Comparison of ENCODE assay signal across 8 cellular contexts in the genomic region with DNA sequence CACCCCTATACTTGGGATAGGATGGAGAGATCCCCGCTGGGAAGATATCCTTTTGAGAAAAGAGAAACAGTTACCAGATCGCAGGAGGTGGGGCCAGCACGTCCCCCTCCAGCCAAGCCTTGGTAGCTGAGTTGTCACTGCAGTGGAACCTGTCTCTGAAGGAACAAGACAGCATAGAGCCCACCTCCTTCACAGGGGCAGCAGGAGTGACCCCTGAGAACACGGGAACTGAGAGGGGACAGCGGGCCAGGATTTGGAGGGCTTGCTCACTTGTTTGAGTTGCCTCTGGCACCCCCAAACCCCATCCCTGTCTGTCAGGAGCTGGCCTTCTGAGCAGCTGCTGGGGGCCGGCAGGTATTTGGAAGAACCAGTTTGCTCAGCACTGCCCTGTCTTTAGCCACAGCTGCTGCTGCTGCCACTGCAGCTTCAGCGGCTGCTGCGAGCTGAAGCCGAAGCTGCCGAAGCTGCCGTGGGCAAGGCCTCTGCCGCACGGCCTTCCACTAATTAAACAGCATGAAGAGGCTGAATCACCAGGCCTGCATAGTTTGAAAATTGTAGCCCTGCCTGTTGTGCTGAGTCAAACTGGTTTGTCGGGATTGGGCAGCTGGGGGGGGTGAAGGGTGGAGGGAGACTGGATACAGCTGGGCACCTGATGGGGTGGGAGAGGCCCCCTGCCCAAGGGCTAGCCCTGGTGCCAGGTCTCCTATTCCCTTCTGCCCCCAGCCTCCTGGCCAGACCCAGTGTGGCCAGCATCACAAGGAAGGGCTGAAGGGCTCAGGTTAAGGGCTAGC. TPM values are rescaled to one million over a fixed set of nuclear protein-coding genes. Genes with fewer than 3 reads are reported as not detected.
A peak's percentile ranks its signal among the peaks of the same experiment; 100 is the strongest.
DNase-seq lines count a peak whose midpoint lies in the region; ATAC-seq and TF ChIP-seq lines count a peak whose summit lies in the region.

No MANE protein-coding gene starts in this region.

- peak overlapping the region; percentile 63 for H3K9ac ChIP-seq in mucosa of stomach (ENCODE audit: low read length)

- peak overlapping the region; percentile 93 to 96 for H3K27ac ChIP-seq in breast epithelium

- TF ChIP-seq POLR2A in breast epithelium (IDR thresholded peaks at IDR 0.05), result no peak

- intact Hi-C loops in breast epithelium (cut with DNase I; ENCODE audit: low total_unique reads), result no loop called here

- DNase-seq in AG09309 (ENCODE audit: low read depth) (peak; percentile 67), LoVo (ENCODE audit: low spot score) (peak; percentile 71), breast epithelium (ENCODE audit: low spot score in 2 of 2) (peak; percentile 93), SKM-1 treated with dmso at 0.1 percent for 144 hours (lab: John Stamatoyannopoulos, UW; ENCODE audit: unreplicated experiment) (no peak)
- no peak for DNase-seq in activated naive CD4-positive, alpha-beta T cell treated with anti-CD3 and anti-CD28 coated beads, Interleukin-2, amount 50 U/mL, for 72 hours (ENCODE audit: low spot score in 2 of 2)

- peaks cover 17 to 48% of the 10 kb centered on the region in 2 donors for H3K4me1 ChIP-seq in breast epithelium
- peaks cover 74% of the 10 kb centered on the region for H3K4me1 ChIP-seq in mucosa of stomach (ENCODE audit: control insufficient read depth, insufficient read depth, low read length)

- no peaks in the 10 kb centered on the region for H3K36me3 Mint-ChIP-seq in activated naive CD4-positive, alpha-beta T cell treated with anti-CD3 and anti-CD28 coated beads, Interleukin-2, amount 50 U/mL, for 72 hours

- H3K27ac Mint-ChIP-seq in activated naive CD4-positive, alpha-beta T cell treated with anti-CD3 and anti-CD28 coated beads, Interleukin-2, amount 50 U/mL, for 72 hours, result no peak overlapping the region

- H3K36me3 ChIP-seq in breast epithelium, result no peaks in the 10 kb centered on the region
- H3K36me3 ChIP-seq in mucosa of stomach (ENCODE audit: control insufficient read depth, insufficient read depth, low read length), result no peaks in the 10 kb centered on the region

- H3K9me3 Mint-ChIP-seq in activated naive CD4-positive, alpha-beta T cell treated with anti-CD3 and anti-CD28 coated beads, Interleukin-2, amount 50 U/mL, for 72 hours, result no peaks in the 10 kb centered on the region

- TF ChIP-seq CTCF in AG09309 (IDR thresholded peaks at IDR 0.05; ENCODE audit: control insufficient read depth, insufficient read depth, low read depth, low read length, missing control alignments), result no peak
- no peak for TF ChIP-seq CTCF in breast epithelium (IDR thresholded peaks at IDR 0.05)

- ATAC-seq in HG03571 (IDR thresholded peaks at IDR 0.05; ENCODE audit: unreplicated experiment) (no peak), GM19467 (IDR thresholded peaks at IDR 0.05; ENCODE audit: unreplicated experiment) (no peak)
- no peak for ATAC-seq in activated naive CD4-positive, alpha-beta T cell treated with anti-CD3 and anti-CD28 coated beads, Interleukin-2, amount 50 U/mL, for 72 hours

- H3K9me3 ChIP-seq in breast epithelium (no peaks in the 10 kb centered on the region), mucosa of stomach (ENCODE audit: control insufficient read depth, low read length) (no peaks in the 10 kb centered on the region)

- H3K4me3 ChIP-seq in AG09309 (ENCODE audit: control insufficient read depth, low read depth, low read length), result no peak overlapping the region; the same call in 1 of the 2 replicates
- peak overlapping the region in 2 of 3 donors; percentile 46 to 79 for H3K4me3 ChIP-seq in breast epithelium
- H3K4me3 ChIP-seq in mucosa of stomach (ENCODE audit: low read length), result no peak overlapping the region

- H3K27me3 ChIP-seq in breast epithelium (no peaks in the 10 kb centered on the region), mucosa of stomach (ENCODE audit: control insufficient read depth, insufficient read depth, low read length) (no peaks in the 10 kb centered on the region)

RNA-seq across cellular contexts. Expression of gene EPHB3, which starts 4.0 kb away (rescaled TPM):
- 10 to 100 TPM in 1 of 3 donors, 1 to 10 TPM in 1, under 1 TPM in 1; 0.32 to 25.3 (median 7.9) TPM for total RNA-seq in breast epithelium
- total RNA-seq in activated naive CD4-positive, alpha-beta T cell treated with anti-CD3 and anti-CD28 coated beads, Interleukin-2, amount 50 U/mL, for 72 hours, result under 1 TPM in 1 of 2 donors, not detected in 1; 0.19 TPM

Comparison
In these comparisons a context has a peak if more than half of its experiments do, and no peak if none do; other contexts are left out.
1. DNase-seq: peak in AG09309 (single experiment), LoVo (single experiment) and breast epithelium (2 of 2); none in activated naive CD4-positive, alpha-beta T cell treated with anti-CD3 and anti-CD28 coated beads, Interleukin-2, amount 50 U/mL, for 72 hours (0 of 2) and SKM-1 treated with dmso at 0.1 percent for 144 hours (single experiment).
2. H3K4me3 ChIP-seq: peak in breast epithelium (2 of 3); none in AG09309 (single experiment) and mucosa of stomach (single experiment).